ENCODE assay signal across 1 cellular context in genomic region chr7:149690688-149691446, GRCh38.
TF ChIP-seq lines count a peak whose summit lies in the region.

No MANE protein-coding gene starts in this region.

TF ChIP-seq in K562, 482 proteins besides CTCF, POLR2A, EP300 and RAD21 (continued from another document and continues in another):
- TF ChIP-seq ZNF449 (CRISPR knock-in tag; IDR thresholded peaks at IDR 0.05), result no peak
- no peak for TF ChIP-seq RFX1 (IDR thresholded peaks at IDR 0.05)
- no peak for TF ChIP-seq ZNF121 (CRISPR knock-in tag; conservative IDR thresholded peaks at IDR 0.05)
- no peak; the same call in 1 of the 2 replicates for TF ChIP-seq TCF3 (CRISPR knock-in tag; IDR thresholded peaks at IDR 0.05)
- TF ChIP-seq SMARCE1 (IDR thresholded peaks at IDR 0.05), result peak; percentile 81
- TF ChIP-seq GATAD2B (IDR thresholded peaks at IDR 0.05; ENCODE audit: borderline replicate concordance), result peak; percentile 90
- peak; percentile 89; the same call in 1 of the 2 replicates for TF ChIP-seq BRD4 (IDR thresholded peaks at IDR 0.05)
- TF ChIP-seq ZNF395 (CRISPR knock-in tag; IDR thresholded peaks at IDR 0.05), result no peak
- TF ChIP-seq POU5F1 (IDR thresholded peaks at IDR 0.05; ENCODE audit: borderline replicate concordance, low read depth, low read length, partially characterized antibody), result no peak
- peak; percentile 79 for TF ChIP-seq NFIC (IDR thresholded peaks at IDR 0.05)
- TF ChIP-seq E2F4 (CRISPR knock-in tag; IDR thresholded peaks at IDR 0.05; ENCODE audit: low read depth), result no peak
- TF ChIP-seq CREM (IDR thresholded peaks at IDR 0.05; ENCODE audit: low read depth), result peak; percentile 43; the same call in 1 of the 2 replicates
- TF ChIP-seq TBP (optimal IDR thresholded peaks at IDR 0.05; ENCODE audit: low read depth, low read length), result peak; percentile 100
- no peak for TF ChIP-seq ZFPM2 (CRISPR knock-in tag; IDR thresholded peaks at IDR 0.05)
- no peak for TF ChIP-seq STAT5B (CRISPR knock-in tag; IDR thresholded peaks at IDR 0.05)
- no peak for TF ChIP-seq ZNF696 (CRISPR knock-in tag; conservative IDR thresholded peaks at IDR 0.05)
- peak; percentile 81 for TF ChIP-seq GTF3C2 (IDR thresholded peaks at IDR 0.05; ENCODE audit: borderline replicate concordance, extremely low read depth, insufficient read length)
- peak; percentile 41 for TF ChIP-seq ZFP36 (IDR thresholded peaks at IDR 0.05; ENCODE audit: low read depth, low read length, partially characterized antibody)
- no peak for TF ChIP-seq ZFP91 (CRISPR knock-in tag; IDR thresholded peaks at IDR 0.05)
- TF ChIP-seq ZBTB33 (CRISPR knock-in tag; IDR thresholded peaks at IDR 0.05), result peak; percentile 34; the same call in 1 of the 2 replicates
- TF ChIP-seq HMG20A (CRISPR knock-in tag; conservative IDR thresholded peaks at IDR 0.05), result no peak
- TF ChIP-seq SOX6 (IDR thresholded peaks at IDR 0.05), result peak; percentile 81
- no peak for TF ChIP-seq PURB (CRISPR knock-in tag; IDR thresholded peaks at IDR 0.05; ENCODE audit: low read depth)
- peak; percentile 92; the same call in 1 of the 2 replicates for TF ChIP-seq PHF21A (IDR thresholded peaks at IDR 0.05; ENCODE audit: borderline replicate concordance, low read depth)
- TF ChIP-seq ZNF445 (CRISPR knock-in tag; IDR thresholded peaks at IDR 0.05; ENCODE audit: low read depth), result no peak
- TF ChIP-seq TCF15 (CRISPR knock-in tag; IDR thresholded peaks at IDR 0.05), result no peak
- TF ChIP-seq HDAC3 (IDR thresholded peaks at IDR 0.05; ENCODE audit: borderline replicate concordance, partially characterized antibody), result no peak
- no peak for TF ChIP-seq HNRNPH1 (optimal IDR thresholded peaks at IDR 0.05; ENCODE audit: low read depth, low read length)
- no peak; the same call in 1 of the 2 replicates for TF ChIP-seq HES1 (IDR thresholded peaks at IDR 0.05; ENCODE audit: low read depth)
- no peak for TF ChIP-seq CCAR2 (IDR thresholded peaks at IDR 0.05; ENCODE audit: low read depth, low read length)
- TF ChIP-seq BRF2 (IDR thresholded peaks at IDR 0.05; ENCODE audit: borderline replicate concordance, insufficient read depth, insufficient read length), result no peak
- TF ChIP-seq LEF1 (IDR thresholded peaks at IDR 0.05), result no peak; the same call in 1 of the 2 replicates
- TF ChIP-seq REST (CRISPR knock-in tag; IDR thresholded peaks at IDR 0.05; ENCODE audit: low read depth), result no peak
- TF ChIP-seq E2F5 (CRISPR knock-in tag; IDR thresholded peaks at IDR 0.05), result peak; percentile 21; the same call in 1 of the 2 replicates
- 0 out of 2 replicates have a peak, but pooled peaks have one; percentile 22 for TF ChIP-seq HMG20B (CRISPR knock-in tag; IDR thresholded peaks at IDR 0.05)
- TF ChIP-seq ZNF212 (CRISPR knock-in tag; IDR thresholded peaks at IDR 0.05), result no peak
- peak; percentile 59; the same call in 1 of the 2 replicates for TF ChIP-seq RB1 (IDR thresholded peaks at IDR 0.05; ENCODE audit: low read depth)
- TF ChIP-seq ZHX1 (conservative IDR thresholded peaks at IDR 0.05; ENCODE audit: low read length), result no peak; the same call in 1 of the 2 replicates
- TF ChIP-seq BRF1 (IDR thresholded peaks at IDR 0.05; ENCODE audit: borderline replicate concordance, extremely low read depth, insufficient read length), result peak; percentile 99
